Comparison of ENCODE assay signal across 11 cellular contexts in genomic region chr16:52545544-52546262, GRCh38. TPM values are rescaled to one million over a fixed set of nuclear protein-coding genes. Genes with fewer than 3 reads are reported as not detected.
DNase-seq lines count a peak whose midpoint lies in the region; ATAC-seq and TF ChIP-seq lines count a peak whose summit lies in the region.
"Had no signal": no experiment of that assay in that cellular context is flagged by ENCODE, and none has a peak within 500 bp of the region (broad histone marks: within the 10 kb centered on the region; RNA-seq: fewer than 3 reads in every experiment).

No MANE protein-coding gene starts in this region.

- no peak overlapping the region for H2BK120ac ChIP-seq in trophoblast cell (ENCODE audit: insufficient read depth, low read length, poor library complexity)

- H4K12ac ChIP-seq in trophoblast cell (ENCODE audit: low read depth, low read length), result no peak overlapping the region

- H3K14ac ChIP-seq in trophoblast cell (ENCODE audit: low read length), result no peak overlapping the region

- no peak overlapping the region for H2BK5ac ChIP-seq in trophoblast cell (ENCODE audit: low read depth, low read length, poor library complexity)

- H3K4me1 ChIP-seq in BLaER1, result peaks cover 26% of the 10 kb centered on the region
- H3K4me1 ChIP-seq in iPS-18a (ENCODE audit: control insufficient read depth, low read depth, low read length), result peaks cover 49% of the 10 kb centered on the region
- peaks cover 7 to 8% of the 10 kb centered on the region in 2 experiments for H3K4me1 ChIP-seq in trophoblast cell (ENCODE audit: control insufficient read depth in 1 of 2, insufficient read depth in 2 of 2, low read length in 2 of 2)

- DNase-seq in LNCaP clone FGC (ENCODE audit: low read depth) (no peak), trophoblast cell (no peak), CD14-positive monocyte (ENCODE audit: low spot score) (no peak), NCI-H1092 (lab: John Stamatoyannopoulos, UW) (no peak)
- no peak for DNase-seq in activated CD4-positive, CD25-positive, alpha-beta regulatory T cell (lab: John Stamatoyannopoulos, UW)
- DNase-seq: activated CD8-positive, alpha-beta T cell treated with anti-CD3 and anti-CD28 coated beads, Interleukin-2, amount 10 ng/mL, durations not matched to agents 7 days and 5 days; RPMI8226; stimulated activated CD4-positive, alpha-beta T cell treated with anti-CD3 and anti-CD28 coated beads, Interleukin-12 subunit alpha, Interleukin-12 subunit beta, amount 100 ng/mL, for 4 hours had no signal

- H3K27ac ChIP-seq in BLaER1 (no peak overlapping the region), iPS-18a (ENCODE audit: low read length) (no peak overlapping the region), trophoblast cell (ENCODE audit: low read depth, low read length) (no peak overlapping the region)

- no peak overlapping the region for H3K4ac ChIP-seq in trophoblast cell (ENCODE audit: low read depth, low read length)

- H3K9me3 ChIP-seq in BLaER1 (no peaks in the 10 kb centered on the region), iPS-18a (ENCODE audit: control insufficient read depth, low read depth, low read length) (no peaks in the 10 kb centered on the region), trophoblast cell (ENCODE audit: insufficient read depth, low read depth, low read length) (no peaks in the 10 kb centered on the region)

- no peak overlapping the region for H4K91ac ChIP-seq in trophoblast cell (ENCODE audit: low read depth, low read length)

- no peak for TF ChIP-seq CTCF in LNCaP clone FGC (IDR thresholded peaks at IDR 0.05; ENCODE audit: control insufficient read depth, extremely low read depth, insufficient read depth)
- TF ChIP-seq CTCF in CD14-positive monocyte (IDR thresholded peaks at IDR 0.05), result no peak

- H3K4me1 Mint-ChIP-seq in CD14-positive monocyte, result peaks cover 2% of the 10 kb centered on the region

- no peak overlapping the region for H2AFZ ChIP-seq in trophoblast cell (ENCODE audit: insufficient read depth, low read length, poor library complexity)

- peak overlapping the region in 1 of 2 donors; percentile 64 for H3K4me3 Mint-ChIP-seq in CD14-positive monocyte
- H3K4me3 Mint-ChIP-seq: activated CD8-positive, alpha-beta T cell treated with anti-CD3 and anti-CD28 coated beads, Interleukin-2, amount 10 ng/mL, durations not matched to agents 7 days and 5 days had no signal

- H3K4me2 ChIP-seq in BLaER1 (peak overlapping the region; percentile 97), trophoblast cell (ENCODE audit: low read length) (peak overlapping the region; percentile 52)

- H2BK12ac ChIP-seq in trophoblast cell (ENCODE audit: low read length), result no peak overlapping the region

- no peak overlapping the region for H3K27ac Mint-ChIP-seq in CD14-positive monocyte
- H3K27ac Mint-ChIP-seq: activated CD8-positive, alpha-beta T cell treated with anti-CD3 and anti-CD28 coated beads, Interleukin-2, amount 10 ng/mL, durations not matched to agents 7 days and 5 days had no signal

- no CpG with 5 or more reads among the region's 38 CpGs for WGBS in trophoblast cell (ENCODE audit: extremely low coverage, insufficient coverage, insufficient read length)

- no peak overlapping the region for H3K23ac ChIP-seq in trophoblast cell (ENCODE audit: low read length)

- ATAC-seq in GM18873 (IDR thresholded peaks at IDR 0.05; ENCODE audit: low FRiP score, unreplicated experiment), result no peak
- ATAC-seq: activated CD8-positive, alpha-beta T cell treated with anti-CD3 and anti-CD28 coated beads, Interleukin-2, amount 10 ng/mL, durations not matched to agents 7 days and 5 days had no signal

- H3K4me3 ChIP-seq in BLaER1 (peak overlapping the region; percentile 81), LNCaP clone FGC (ENCODE audit: low read depth, low read length) (peak overlapping the region; percentile 54), iPS-18a (ENCODE audit: low read length) (peak overlapping the region; percentile 85), trophoblast cell (ENCODE audit: low read depth, low read length) (no peak overlapping the region)

- H3K36me3 ChIP-seq in BLaER1 (no peaks in the 10 kb centered on the region), iPS-18a (ENCODE audit: control insufficient read depth, low read depth, low read length) (no peaks in the 10 kb centered on the region), trophoblast cell (ENCODE audit: control insufficient read depth in 1 of 2, insufficient read depth in 2 of 2, low read length in 2 of 2) (no peaks in the 10 kb centered on the region)

- H3K27me3 Mint-ChIP-seq in CD14-positive monocyte (ENCODE audit: low read depth in 3 of 3), result peaks cover 46 to 60% (median 55%) of the 10 kb centered on the region in 3 donors

- no peaks in the 10 kb centered on the region for H3K36me3 Mint-ChIP-seq in CD14-positive monocyte

- no peaks in the 10 kb centered on the region for H3K79me1 ChIP-seq in trophoblast cell (ENCODE audit: low read length)

- peaks cover 0 to 17% (median 10%) of the 10 kb centered on the region in 7 donors for H3K9me3 Mint-ChIP-seq in CD14-positive monocyte

- H2AK5ac ChIP-seq in trophoblast cell (ENCODE audit: low read length), result no peak overlapping the region

- H3K9ac ChIP-seq in BLaER1 (peak overlapping the region; percentile 78; the same call in 1 of the 2 replicates), iPS-18a (ENCODE audit: low read length) (peak overlapping the region; percentile 73), trophoblast cell (ENCODE audit: low read length) (no peak overlapping the region)

- no peak overlapping the region for H3K18ac ChIP-seq in trophoblast cell (ENCODE audit: low read length)

- no peaks in the 10 kb centered on the region for H4K20me1 ChIP-seq in BLaER1

- H3K27me3 ChIP-seq in BLaER1 (peaks cover 27% of the 10 kb centered on the region), iPS-18a (ENCODE audit: control insufficient read depth, insufficient read depth, low read length) (peaks cover 39% of the 10 kb centered on the region), trophoblast cell (ENCODE audit: insufficient read depth, low read length) (peaks cover 34% of the 10 kb centered on the region)

- intact Hi-C loops in CD14-positive monocyte (cut with micrococcal nuclease), result no loop called here

- H3K79me2 ChIP-seq in trophoblast cell (ENCODE audit: control insufficient read depth, insufficient read depth, low read length, poor library complexity), result no peaks in the 10 kb centered on the region

- H4K8ac ChIP-seq in trophoblast cell (ENCODE audit: low read depth, low read length), result no peak overlapping the region

RNA-seq across cellular contexts. Expression of gene TOX3, which starts 1.2 kb away (rescaled TPM):
- 0.14 and 0.15 TPM in 2 replicates for polyA plus RNA-seq in trophoblast cell (2013)
- not detected for polyA plus RNA-seq in CD14-positive monocyte
